In genomic region chr9:105319514-105319863, GRCh38 we compare ENCODE assay signal across 28 cellular contexts.
A peak's percentile ranks its signal among the peaks of the same experiment; 100 is the strongest.
DNase-seq lines count a peak whose midpoint lies in the region; ATAC-seq, FAIRE-seq and TF ChIP-seq lines count a peak whose summit lies in the region.
"Had no signal": no experiment of that assay in that cellular context is flagged by ENCODE, and none has a peak within 500 bp of the region (broad histone marks: within the 10 kb centered on the region; RNA-seq: fewer than 3 reads in every experiment).

No MANE protein-coding gene starts in this region.

- H3F3A ChIP-seq in OCI-LY1 (ENCODE audit: insufficient read depth, low read length), result no peaks in the 10 kb centered on the region

- peak overlapping the region; percentile 13; the same call in 1 of the 3 replicates for H3K4me3 ChIP-seq in A549
- H3K4me3 ChIP-seq in OCI-LY1 (ENCODE audit: low read depth, low read length, poor library complexity, severe bottlenecking), result no peak overlapping the region
- H3K4me3 ChIP-seq in duodenal mucosa (ENCODE audit: low read depth in 1 of 2, low read length in 2 of 2), result peak overlapping the region; percentile 1 to 51
- no peak overlapping the region for H3K4me3 ChIP-seq in muscle layer of duodenum (ENCODE audit: low read depth in 1 of 2, low read length in 2 of 2)
- no peak overlapping the region for H3K4me3 ChIP-seq in brain microvascular endothelial cell (ENCODE audit: low read depth, low read length)
- H3K4me3 ChIP-seq: psoas muscle, testis, vagina had no signal

- H3K9me2 ChIP-seq in OCI-LY1 (ENCODE audit: low read depth, low read length), result no peaks in the 10 kb centered on the region

- CTCF ChIA-PET in A549 (lab: Yijun Ruan, JAX), result interaction anchor here (1.1 to 1.2 kb wide), 3 partner anchors 55 to 456 kb away, joined by 3 to 4 read pairs (median 3); no protein-coding TSS in a partner anchor

- H4K20me1 ChIP-seq in OCI-LY1 (ENCODE audit: insufficient read depth, low read length), result no peaks in the 10 kb centered on the region

- H3K4me2 ChIP-seq in A549 (peak overlapping the region; percentile 67), OCI-LY1 (ENCODE audit: low read length) (no peak overlapping the region)
- H3K4me2 ChIP-seq: KMS-11 had no signal

- TF ChIP-seq RAD21 in A549 (conservative IDR thresholded peaks at IDR 0.05 in 1 of 2, IDR thresholded peaks at IDR 0.05 in 1 of 2), result no peak

- peak overlapping the region; percentile 62 to 73 for H3K27ac ChIP-seq in A549
- H3K27ac ChIP-seq in OCI-LY1 (ENCODE audit: low read depth, low read length, poor library complexity, severe bottlenecking), result peak overlapping the region; percentile 66
- peak overlapping the region; percentile 76 for H3K27ac ChIP-seq in duodenal mucosa (ENCODE audit: low read depth, low read length)
- H3K27ac ChIP-seq in muscle layer of duodenum (ENCODE audit: low read length), result peak overlapping the region; percentile 59
- H3K27ac ChIP-seq in brain microvascular endothelial cell, result no peak overlapping the region
- H3K27ac ChIP-seq: KMS-11, psoas muscle, testis, vagina had no signal

- ATAC-seq in A549 (peak in 1 of 2 experiments; percentile 30; a peak in 3 of 6 replicates), GM19463 (IDR thresholded peaks at IDR 0.05; ENCODE audit: unreplicated experiment) (no peak)
- ATAC-seq: psoas muscle, Right ventricle myocardium inferior had no signal

- H3K27me3 ChIP-seq in OCI-LY1 (ENCODE audit: insufficient read depth, low read length) (no peaks in the 10 kb centered on the region), duodenal mucosa (ENCODE audit: control insufficient read depth in 1 of 2, insufficient read depth in 2 of 2, low read length in 2 of 2) (no peaks in the 10 kb centered on the region), muscle layer of duodenum (ENCODE audit: low read depth, low read length) (no peaks in the 10 kb centered on the region), brain microvascular endothelial cell (replicated peaks) (no peaks in the 10 kb centered on the region)
- H3K27me3 ChIP-seq: testis, vagina had no signal

- no peaks in the 10 kb centered on the region for H3K79me2 ChIP-seq in OCI-LY1 (ENCODE audit: insufficient read depth, low read length)

- POLR2A ChIA-PET in A549 (lab: Yijun Ruan, JAX), result interaction anchor here (1.2 kb wide), 1 partner anchor 74 kb away, joined by 3 read pairs; no protein-coding TSS in a partner anchor

- H3K9ac ChIP-seq in OCI-LY1 (ENCODE audit: low read length) (no peak overlapping the region), duodenal mucosa (ENCODE audit: low read depth in 1 of 2, low read length in 2 of 2) (no peak overlapping the region)
- H3K9ac ChIP-seq: KMS-11 had no signal

- TF ChIP-seq EP300 in A549 (IDR thresholded peaks at IDR 0.05), result no peak

- in situ Hi-C loops in brain microvascular endothelial cell (cut with HindIII; ENCODE audit: low pct_ligation_motif_present, low sequenced_read_pairs), result no loop called here

- H3K4me1 ChIP-seq in A549 (peaks cover 39% of the 10 kb centered on the region), OCI-LY1 (ENCODE audit: insufficient read depth, low read length, severe bottlenecking) (peaks cover 30% of the 10 kb centered on the region), duodenal mucosa (ENCODE audit: control insufficient read depth in 1 of 2, insufficient read depth in 2 of 2, low read length in 2 of 2) (peaks cover 6 to 36% of the 10 kb centered on the region in 2 donors), muscle layer of duodenum (ENCODE audit: control insufficient read depth in 1 of 2, insufficient read depth in 2 of 2, low read length in 2 of 2) (no peaks in the 10 kb centered on the region)
- H3K4me1 ChIP-seq: psoas muscle, testis, vagina had no signal

- FAIRE-seq in A549 (lab: Jason Lieb, UNC), result no peak
- FAIRE-seq in urothelium cell line (lab: Jason Lieb, UNC), result no peak
- FAIRE-seq: A204.1 had no signal

- WGBS in A549 (ENCODE audit: missing lambda C conversion rate), result 8% methylated on average over 3 of the region's 3 CpGs

- DNase-seq in A549 (ENCODE audit: low read depth in 1 of 2, low spot score in 1 of 2), result no peak
- no peak for DNase-seq in urothelium cell line (ENCODE audit: low spot score)
- DNase-seq in NCI-H1105 treated with DMSO at 0.1 percent for 48 hours (lab: John Stamatoyannopoulos, UW), result no peak
- no peak for DNase-seq in brain microvascular endothelial cell
- DNase-seq: activated CD4-positive, alpha-beta T cell treated with anti-CD3 and anti-CD28 coated beads, Interleukin-2, amount 10 ng/mL, durations not matched to agents 7 days and 5 days; activated T-cell treated with anti-CD3 and anti-CD28 coated beads, Interleukin-2, amount 50 U/mL, for 48 hours; AML-193; CD8-positive, alpha-beta memory T cell; DMS79 treated with DMSO at 0.1 percent for 48 hours; effector memory CD4-positive, alpha-beta T cell; head of caudate nucleus; mammary epithelial cell; NCI-H1436; NCI-H2081 treated with DMSO at 0.1 percent for 48 hours; NCI-H446 treated with DMSO at 0.1 percent for 48 hours; NCI-H82; OCI-M1; psoas muscle; stimulated activated naive CD4-positive, alpha-beta T cell; testis had no signal

- H2AFZ ChIP-seq in OCI-LY1 (ENCODE audit: low read length), result no peak overlapping the region

- no peak for TF ChIP-seq CTCF in A549 (IDR thresholded peaks at IDR 0.05)
- no peak for TF ChIP-seq CTCF in OCI-LY1 (IDR thresholded peaks at IDR 0.05; ENCODE audit: low read length)
- no peak for TF ChIP-seq CTCF in brain microvascular endothelial cell (IDR thresholded peaks at IDR 0.05; ENCODE audit: low read depth, low read length, missing control alignments)

- H3K36me3 ChIP-seq in OCI-LY1 (ENCODE audit: insufficient read depth, low read length), result peaks cover 27% of the 10 kb centered on the region
- no peaks in the 10 kb centered on the region for H3K36me3 ChIP-seq in duodenal mucosa (ENCODE audit: control insufficient read depth in 1 of 2, insufficient read depth in 2 of 2, low read length in 2 of 2)
- no peaks in the 10 kb centered on the region for H3K36me3 ChIP-seq in muscle layer of duodenum (ENCODE audit: control insufficient read depth in 1 of 2, insufficient read depth in 2 of 2, low read length in 2 of 2)
- H3K36me3 ChIP-seq in brain microvascular endothelial cell (replicated peaks), result no peaks in the 10 kb centered on the region
- H3K36me3 ChIP-seq: vagina had no signal

- H3K9me3 ChIP-seq in A549, result no peaks in the 10 kb centered on the region
- H3K9me3 ChIP-seq in OCI-LY1 (ENCODE audit: low read length), result no peaks in the 10 kb centered on the region
- no peaks in the 10 kb centered on the region for H3K9me3 ChIP-seq in duodenal mucosa (ENCODE audit: control insufficient read depth in 1 of 2, low read length in 2 of 2)
- no peaks in the 10 kb centered on the region for H3K9me3 ChIP-seq in muscle layer of duodenum (ENCODE audit: control insufficient read depth in 1 of 2, low read length in 2 of 2)
- H3K9me3 ChIP-seq: psoas muscle, testis, vagina had no signal

- no peak for TF ChIP-seq POLR2A in A549 (IDR thresholded peaks at IDR 0.05; ENCODE audit: low read length)

TF ChIP-seq in A549, 52 proteins besides CTCF, POLR2A, EP300 and RAD21:
- TF ChIP-seq RARB (CRISPR knock-in tag; IDR thresholded peaks at IDR 0.05), result no peak
- no peak for TF ChIP-seq HMGXB4 (CRISPR knock-in tag; IDR thresholded peaks at IDR 0.05; ENCODE audit: borderline replicate concordance)
- TF ChIP-seq JUNB (IDR thresholded peaks at IDR 0.05), result no peak
- TF ChIP-seq TFCP2L1 (CRISPR knock-in tag; IDR thresholded peaks at IDR 0.05), result no peak
- TF ChIP-seq HOXA7 (CRISPR knock-in tag; IDR thresholded peaks at IDR 0.05), result no peak
- TF ChIP-seq CBX2 (IDR thresholded peaks at IDR 0.05; ENCODE audit: borderline replicate concordance, low read depth), result no peak
- TF ChIP-seq HOXB13 (CRISPR knock-in tag; IDR thresholded peaks at IDR 0.05; ENCODE audit: low read depth), result no peak

Comparison
In these comparisons a context has a peak if more than half of its experiments do, and no peak if none do; other contexts are left out.
1. H3K4me3 ChIP-seq: peak in A549 (single experiment) and duodenal mucosa (2 of 2); none in OCI-LY1 (single experiment), muscle layer of duodenum (0 of 2) and brain microvascular endothelial cell (single experiment).